Comparison of ENCODE assay signal across 17 cellular contexts in genomic region chr10:103514244-103514643, GRCh38. TPM values are rescaled to one million over a fixed set of nuclear protein-coding genes. Genes with fewer than 3 reads are reported as not detected.
"Had no signal": no experiment of that assay in that cellular context is flagged by ENCODE, and none has a peak within 500 bp of the region (broad histone marks: within the 10 kb centered on the region; RNA-seq: fewer than 3 reads in every experiment).

No MANE protein-coding gene starts in this region.

- H3K27ac ChIP-seq: breast epithelium, prostate gland, SK-N-MC, thoracic aorta had no signal

- H3K4me2 ChIP-seq: smooth muscle cell had no signal

- H3K27ac Mint-ChIP-seq: natural killer cell had no signal

- H3K4me3 ChIP-seq: breast epithelium, dorsolateral prefrontal cortex, left ventricle myocardium inferior, prostate gland, SK-N-MC, smooth muscle cell, thoracic aorta had no signal

- H3K27me3 ChIP-seq: breast epithelium, dorsolateral prefrontal cortex had no signal

- H3K9me3 ChIP-seq: breast epithelium, left ventricle myocardium inferior, prostate gland, thoracic aorta had no signal

- H3K4me1 ChIP-seq: breast epithelium had no signal

- H3K9me3 Mint-ChIP-seq: natural killer cell; stimulated activated naive CD8-positive, alpha-beta T cell treated with anti-CD3 and anti-CD28 coated beads, Interleukin-15, amount 100 ng/mL, for 72 hours had no signal

- DNase-seq: aorta; erythroblast; left ventricle myocardium inferior; natural killer cell; right cardiac atrium; stimulated activated naive CD8-positive, alpha-beta T cell treated with anti-CD3 and anti-CD28 coated beads, Interleukin-15, amount 100 ng/mL, for 72 hours; T-helper 1 cell; T1000 had no signal

- H3K36me3 Mint-ChIP-seq: memory B cell, natural killer cell had no signal

- ATAC-seq: activated CD4-positive, CD25-positive, alpha-beta regulatory T cell treated with anti-CD3 and anti-CD28 coated beads, Interleukin-2, amount 50 U/mL, for 24 hours; natural killer cell; right cardiac atrium; stimulated activated naive CD8-positive, alpha-beta T cell treated with anti-CD3 and anti-CD28 coated beads, Interleukin-15, amount 100 ng/mL, for 72 hours had no signal

- H3K36me3 ChIP-seq: breast epithelium, left ventricle myocardium inferior, prostate gland, thoracic aorta had no signal

- H3K4me3 Mint-ChIP-seq: memory B cell; natural killer cell; stimulated activated naive CD8-positive, alpha-beta T cell treated with anti-CD3 and anti-CD28 coated beads, Interleukin-15, amount 100 ng/mL, for 72 hours had no signal

- H3K27me3 Mint-ChIP-seq: memory B cell had no signal

RNA-seq across cellular contexts. Expression of gene CALHM3, which starts 35.2 kb away (rescaled TPM):
- total RNA-seq: aorta, breast epithelium, left ventricle myocardium inferior, natural killer cell, right cardiac atrium, smooth muscle cell, thoracic aorta had no signal
- polyA plus RNA-seq: aorta, keratinocyte, right cardiac atrium, smooth muscle cell had no signal

RNA-seq across cellular contexts. Expression of gene CALHM1, which starts 55.5 kb away (rescaled TPM):
- total RNA-seq: aorta, breast epithelium, left ventricle myocardium inferior, prostate gland, right cardiac atrium, smooth muscle cell, thoracic aorta had no signal
- polyA plus RNA-seq: aorta, keratinocyte, right cardiac atrium had no signal
